ENCODE assay signal across 8 cellular contexts in genomic region chr12:16385779-16386646, GRCh38. TPM values are rescaled to one million over a fixed set of nuclear protein-coding genes. Genes with fewer than 3 reads are reported as not detected.
DNase-seq lines count a peak whose midpoint lies in the region; ATAC-seq and TF ChIP-seq lines count a peak whose summit lies in the region.

No MANE protein-coding gene starts in this region.

- intact Hi-C loops in transverse colon (cut with DNase I; ENCODE audit: low total_unique reads), result no loop called here

- no peak for TF ChIP-seq EP300 in transverse colon (IDR thresholded peaks at IDR 0.05; ENCODE audit: low read depth)

- no peaks in the 10 kb centered on the region for H3K27me3 ChIP-seq in transverse colon

- in situ Hi-C loops in astrocyte of the spinal cord (cut with HindIII; ENCODE audit: low sequenced_read_pairs) (no loop called here), transverse colon (cut with MboI; ENCODE audit: low pct_ligation_motif_present in 1 of 4, low pct_unique_long_range_greater_than_20kb in 1 of 4, low sequenced_read_pairs in 3 of 4) (no loop called here)

- H3K4me3 ChIP-seq in astrocyte of the spinal cord (ENCODE audit: low read depth, low read length) (no peak overlapping the region), transverse colon (no peak overlapping the region)

- POLR2A ChIA-PET in GM10248 (lab: Yijun Ruan, JAX), result no interaction called here

- DNase-seq in GM10248 (ENCODE audit: extremely low spot score) (peak; percentile 28), NCI-H1694 (lab: John Stamatoyannopoulos, UW) (peak; percentile 70), astrocyte of the spinal cord (ENCODE audit: low read depth, low spot score) (peak; percentile 73), islet precursor cell (peak; percentile 79), transverse colon (peak; percentile 23), T-helper 2 cell (no peak)

- TF ChIP-seq POLR2A in transverse colon (IDR thresholded peaks at IDR 0.05), result no peak

- no peaks in the 10 kb centered on the region for H3K9me3 ChIP-seq in transverse colon

- WGBS in transverse colon (ENCODE audit: low coverage in 1 of 2), 2 donors, result 8 to 23% methylated on average over 4 to 13 of the region's 13 CpGs

- no peaks in the 10 kb centered on the region for H3K36me3 ChIP-seq in transverse colon

- CTCF ChIA-PET in GM10248 (lab: Yijun Ruan, JAX), result interaction anchor here (0.7 to 1.4 kb wide), 6 partner anchors 14 to 299 kb away, joined by 3 to 4 read pairs (median 3); no protein-coding TSS in a partner anchor

- no peak for TF ChIP-seq CTCF in GM10248 (IDR thresholded peaks at IDR 0.05; ENCODE audit: control extremely low read depth, extremely low read depth, low read depth, missing control alignments)
- TF ChIP-seq CTCF in astrocyte of the spinal cord (IDR thresholded peaks at IDR 0.05; ENCODE audit: low read depth, low read length), result peak; percentile 52
- TF ChIP-seq CTCF in transverse colon (IDR thresholded peaks at IDR 0.05), result peak in 4 of 5 experiments; percentile 27 to 40 (median 35)

- ATAC-seq in HG03196 (IDR thresholded peaks at IDR 0.05; ENCODE audit: unreplicated experiment), result no peak
- no peak for ATAC-seq in HG02981 (IDR thresholded peaks at IDR 0.05; ENCODE audit: unreplicated experiment)

- H3K4me1 ChIP-seq in transverse colon, result peaks cover 5 to 9% (median 7%) of the 10 kb centered on the region in 4 donors

- peak overlapping the region in 2 of 4 donors; percentile 13 to 34 for H3K27ac ChIP-seq in transverse colon

RNA-seq across cellular contexts. Expression of gene MGST1, which starts 38.6 kb away (rescaled TPM):
- 1,000 to 10,000 TPM in 1 of 4 donors, 100 to 1,000 TPM in 2, 10 to 100 TPM in 1; 58.7 to 1,102 (median 246) TPM for total RNA-seq in transverse colon

Comparison
In these comparisons a context has a peak if more than half of its experiments do, and no peak if none do; other contexts are left out.
1. DNase-seq: peak in GM10248 (single experiment), NCI-H1694 (single experiment), astrocyte of the spinal cord (single experiment), islet precursor cell (single experiment) and transverse colon (single experiment); none in T-helper 2 cell (0 of 5).